10 cellular contexts compared by ENCODE assay signal in genomic region chr1:192904438-192904895, GRCh38.
A peak's percentile ranks its signal among the peaks of the same experiment; 100 is the strongest.
DNase-seq lines count a peak whose midpoint lies in the region; ATAC-seq, FAIRE-seq and TF ChIP-seq lines count a peak whose summit lies in the region.
"Had no signal": no experiment of that assay in that cellular context is flagged by ENCODE, and none has a peak within 500 bp of the region (broad histone marks: within the 10 kb centered on the region; RNA-seq: fewer than 3 reads in every experiment).

No MANE protein-coding gene starts in this region.

- no peaks in the 10 kb centered on the region for H3K79me2 ChIP-seq in HepG2 (ENCODE audit: insufficient read depth, low read length)

- no TSS peak for BruUV-seq in HepG2 (replicated peaks; lab: Mats Ljungman, UMichigan)

- H2AFZ ChIP-seq in HepG2 (ENCODE audit: low read length), result no peak overlapping the region

- TF ChIP-seq CTCF in upper lobe of right lung (IDR thresholded peaks at IDR 0.05) (no peak), GM13977 (IDR thresholded peaks at IDR 0.05; ENCODE audit: extremely low read depth, insufficient read depth, missing control alignments) (no peak), HepG2 (CRISPR knock-in tag; IDR thresholded peaks at IDR 0.05) (no peak)

- no peak for FAIRE-seq in HepG2 (lab: Jason Lieb, UNC)

- no peaks in the 10 kb centered on the region for H3K4me1 ChIP-seq in right cardiac atrium (ENCODE audit: control insufficient read depth, insufficient read depth, low read length)
- H3K4me1 ChIP-seq in upper lobe of right lung, result peaks cover 7% of the 10 kb centered on the region
- no peaks in the 10 kb centered on the region for H3K4me1 ChIP-seq in HepG2 (ENCODE audit: insufficient read depth, low read length)

- H3K9me3 ChIP-seq in right cardiac atrium (ENCODE audit: control insufficient read depth, low read length) (no peaks in the 10 kb centered on the region), upper lobe of right lung (no peaks in the 10 kb centered on the region), HepG2 (ENCODE audit: low read length) (no peaks in the 10 kb centered on the region)

- in situ Hi-C loops in GM13977 (cut with MboI; ENCODE audit: low pct_unique_long_range_greater_than_20kb, low sequenced_read_pairs, unreplicated experiment) (no loop called here), HepG2 (cut with HindIII; ENCODE audit: extremely low pct_ligation_motif_present, low pct_unique_long_range_greater_than_20kb) (no loop called here)

- no peak for DNase-seq in activated naive CD8-positive, alpha-beta T cell treated with anti-CD3 and anti-CD28 coated beads, Interleukin-2, amount 50 U/mL, for 24 hours
- no peak for DNase-seq in activated naive CD8-positive, alpha-beta T cell treated with anti-CD3 and anti-CD28 coated beads for 36 hours
- DNase-seq in right cardiac atrium (peak in 1 of 3 donors; percentile 38), upper lobe of right lung (no peak), T1000 (lab: John Stamatoyannopoulos, UW) (no peak), GM13977 (ENCODE audit: low spot score) (no peak), HepG2 (ENCODE audit: low spot score) (no peak)
- DNase-seq: activated CD4-positive, alpha-beta T cell treated with anti-CD3 and anti-CD28 coated beads for 1 hour; COR-L47 had no signal

- TF ChIP-seq RAD21 in HepG2 (CRISPR knock-in tag; IDR thresholded peaks at IDR 0.05), result no peak

- no peaks in the 10 kb centered on the region for H3K27me3 ChIP-seq in right cardiac atrium (ENCODE audit: control insufficient read depth, insufficient read depth)
- H3K27me3 ChIP-seq in upper lobe of right lung, result no peaks in the 10 kb centered on the region
- no peaks in the 10 kb centered on the region for H3K27me3 ChIP-seq in HepG2 (ENCODE audit: control insufficient read depth in 1 of 2, insufficient read depth in 2 of 2, low read length in 2 of 2)

- H3K4me3 ChIP-seq in right cardiac atrium (ENCODE audit: low read length) (no peak overlapping the region), upper lobe of right lung (no peak overlapping the region), HepG2 (replicated peaks in 1 of 3; ENCODE audit: insufficient read depth in 1 of 3, low read depth in 2 of 3, low read length in 3 of 3) (no peak overlapping the region)

- no peak overlapping the region for H3K4me2 ChIP-seq in HepG2 (ENCODE audit: low read depth, low read length)

- intact Hi-C loops in right cardiac atrium (cut with DNase I), result no loop called here
- intact Hi-C loops in upper lobe of right lung (cut with DNase I), result no loop called here
- intact Hi-C loops in HepG2 (cut with micrococcal nuclease; ENCODE audit: unreplicated experiment), result no loop called here

- TF ChIP-seq EP300 in HepG2 (IDR thresholded peaks at IDR 0.05; ENCODE audit: low read depth in 2 of 2, low read length in 2 of 2) (no peak), HepG2 (CRISPR knock-in tag; IDR thresholded peaks at IDR 0.05; ENCODE audit: borderline replicate concordance) (no peak)

- no peak overlapping the region for H3K9ac ChIP-seq in HepG2 (ENCODE audit: insufficient read depth, low read depth, low read length)

- no peak overlapping the region for H3K4me3 Mint-ChIP-seq in activated naive CD8-positive, alpha-beta T cell treated with anti-CD3 and anti-CD28 coated beads, Interleukin-2, amount 50 U/mL, for 24 hours
- H3K4me3 Mint-ChIP-seq in activated naive CD8-positive, alpha-beta T cell treated with anti-CD3 and anti-CD28 coated beads for 36 hours, result no peak overlapping the region
- no peak overlapping the region for H3K4me3 Mint-ChIP-seq in activated T-helper 17 cell treated with anti-CD3 and anti-CD28 coated beads, Interleukin-2, amount 50 U/mL, for 72 hours

- peaks cover 8% of the 10 kb centered on the region for H3K4me1 Mint-ChIP-seq in activated naive CD8-positive, alpha-beta T cell treated with anti-CD3 and anti-CD28 coated beads, Interleukin-2, amount 50 U/mL, for 24 hours
- peaks cover 11% of the 10 kb centered on the region for H3K4me1 Mint-ChIP-seq in activated naive CD8-positive, alpha-beta T cell treated with anti-CD3 and anti-CD28 coated beads for 36 hours
- H3K4me1 Mint-ChIP-seq in activated T-helper 17 cell treated with anti-CD3 and anti-CD28 coated beads, Interleukin-2, amount 50 U/mL, for 72 hours, result peaks cover 4% of the 10 kb centered on the region

- WGBS in right cardiac atrium, result 37% methylated on average over 7 of the region's 7 CpGs
- WGBS in HepG2 (ENCODE audit: low lambda C conversion rate), result 17% methylated on average over 7 of the region's 7 CpGs

- H3K27ac Mint-ChIP-seq in activated naive CD8-positive, alpha-beta T cell treated with anti-CD3 and anti-CD28 coated beads, Interleukin-2, amount 50 U/mL, for 24 hours, result no peak overlapping the region
- no peak overlapping the region for H3K27ac Mint-ChIP-seq in activated naive CD8-positive, alpha-beta T cell treated with anti-CD3 and anti-CD28 coated beads for 36 hours
- no peak overlapping the region for H3K27ac Mint-ChIP-seq in activated T-helper 17 cell treated with anti-CD3 and anti-CD28 coated beads, Interleukin-2, amount 50 U/mL, for 72 hours

- H3K27me3 Mint-ChIP-seq in activated naive CD8-positive, alpha-beta T cell treated with anti-CD3 and anti-CD28 coated beads, Interleukin-2, amount 50 U/mL, for 24 hours, result no peaks in the 10 kb centered on the region
- H3K27me3 Mint-ChIP-seq in activated naive CD8-positive, alpha-beta T cell treated with anti-CD3 and anti-CD28 coated beads for 36 hours, result no peaks in the 10 kb centered on the region
- H3K27me3 Mint-ChIP-seq in activated T-helper 17 cell treated with anti-CD3 and anti-CD28 coated beads, Interleukin-2, amount 50 U/mL, for 72 hours, result no peaks in the 10 kb centered on the region

- TF ChIP-seq POLR2A in HepG2 (IDR thresholded peaks at IDR 0.05; ENCODE audit: insufficient read depth in 1 of 2, low read depth in 2 of 2, low read length in 2 of 2), result no peak

- H3K9me3 Mint-ChIP-seq in activated naive CD8-positive, alpha-beta T cell treated with anti-CD3 and anti-CD28 coated beads, Interleukin-2, amount 50 U/mL, for 24 hours, result no peaks in the 10 kb centered on the region
- H3K9me3 Mint-ChIP-seq in activated naive CD8-positive, alpha-beta T cell treated with anti-CD3 and anti-CD28 coated beads for 36 hours, result no peaks in the 10 kb centered on the region
- no peaks in the 10 kb centered on the region for H3K9me3 Mint-ChIP-seq in activated T-helper 17 cell treated with anti-CD3 and anti-CD28 coated beads, Interleukin-2, amount 50 U/mL, for 72 hours

- ATAC-seq in activated naive CD8-positive, alpha-beta T cell treated with anti-CD3 and anti-CD28 coated beads, Interleukin-2, amount 50 U/mL, for 24 hours, result peak; percentile 68
- ATAC-seq in activated T-helper 17 cell treated with anti-CD3 and anti-CD28 coated beads, Interleukin-2, amount 50 U/mL, for 72 hours (replicated peaks), result peak; percentile 80
- ATAC-seq in right cardiac atrium (peak; percentile 90 to 91), upper lobe of right lung (peak; percentile 64), HepG2 (no peak)

- no peaks in the 10 kb centered on the region for H3K36me3 Mint-ChIP-seq in activated naive CD8-positive, alpha-beta T cell treated with anti-CD3 and anti-CD28 coated beads, Interleukin-2, amount 50 U/mL, for 24 hours (ENCODE audit: low read depth)
- H3K36me3 Mint-ChIP-seq in activated naive CD8-positive, alpha-beta T cell treated with anti-CD3 and anti-CD28 coated beads for 36 hours, result no peaks in the 10 kb centered on the region
- H3K36me3 Mint-ChIP-seq in activated T-helper 17 cell treated with anti-CD3 and anti-CD28 coated beads, Interleukin-2, amount 50 U/mL, for 72 hours (ENCODE audit: low read depth), result no peaks in the 10 kb centered on the region

- POLR2A ChIA-PET in HepG2 (lab: Yijun Ruan, JAX), result no interaction called here

- CTCF ChIA-PET in HepG2 (lab: Yijun Ruan, JAX; ENCODE audit: low intra/inter-chr PET ratio, low total read pairs), result no interaction called here

- no peaks in the 10 kb centered on the region for H3K36me3 ChIP-seq in upper lobe of right lung
- H3K36me3 ChIP-seq in HepG2 (replicated peaks in 1 of 2; ENCODE audit: control insufficient read depth in 1 of 2, insufficient read depth in 2 of 2, low read length in 2 of 2), result no peaks in the 10 kb centered on the region

- H3K27ac ChIP-seq in right cardiac atrium (ENCODE audit: low read length) (no peak overlapping the region), upper lobe of right lung (no peak overlapping the region), HepG2 (ENCODE audit: extremely low read length, insufficient read depth, low read length) (no peak overlapping the region)

- H4K20me1 ChIP-seq in HepG2 (ENCODE audit: insufficient read depth, low read length), result no peaks in the 10 kb centered on the region

TF ChIP-seq in HepG2, 621 proteins besides CTCF, POLR2A, EP300 and RAD21 (continues in another document):
- TF ChIP-seq PRDM15 (CRISPR knock-in tag; IDR thresholded peaks at IDR 0.05), result no peak
- TF ChIP-seq MED8 (CRISPR knock-in tag; IDR thresholded peaks at IDR 0.05; ENCODE audit: insufficient replicate concordance), result no peak
